In genomic region chr5:127030259-127031146, GRCh38 we compare ENCODE assay signal across 8 cellular contexts. TPM values are rescaled to one million over a fixed set of nuclear protein-coding genes. Genes with fewer than 3 reads are reported as not detected.
DNase-seq lines count a peak whose midpoint lies in the region; ATAC-seq, FAIRE-seq and TF ChIP-seq lines count a peak whose summit lies in the region.

MARCHF3 (minus strand) TSS chr5:127030558; CDS start chr5:126918171, 112,387 bp downstream.

- peak within 1 kb of the TSS; percentile 88 for H2AFZ ChIP-seq in hepatocyte

- no peaks in the 10 kb centered on the region for H3K9me2 ChIP-seq in hepatocyte (replicated peaks; ENCODE audit: insufficient read depth)

- no peaks in the 10 kb centered on the region for H3K79me2 ChIP-seq in hepatocyte

- H3K4me1 ChIP-seq in hepatocyte (ENCODE audit: insufficient read depth) = peaks cover 11% of the 10 kb centered on the region
- H3K4me1 ChIP-seq in aorta (ENCODE audit: control insufficient read depth in 1 of 2, insufficient read depth in 2 of 2, low read length in 2 of 2) = no peaks in the 10 kb centered on the region

- H3K36me3 ChIP-seq in hepatocyte (replicated peaks; ENCODE audit: insufficient read depth, low read depth) (no peaks in the 10 kb centered on the region), aorta (ENCODE audit: control insufficient read depth in 1 of 2, insufficient read depth in 2 of 2, low read length in 1 of 2) (no peaks in the 10 kb centered on the region)

- TF ChIP-seq CTCF in hepatocyte (IDR thresholded peaks at IDR 0.05; ENCODE audit: poor library complexity) = peak; percentile 26

- no peaks in the 10 kb centered on the region for H4K20me1 ChIP-seq in hepatocyte (ENCODE audit: insufficient read depth, poor library complexity, severe bottlenecking)

- WGBS in hepatocyte (ENCODE audit: low lambda C conversion rate, missing lambda C conversion rate) = 2% methylated on average over 97 of the region's 97 CpGs
- WGBS in aorta, 2 donors = 0% methylated on average over 91 to 97 of the region's 97 CpGs

- DNase-seq in GM18507 (ENCODE audit: extremely low spot score, insufficient read length, low read depth) (peak; percentile 97), NCI-H187 treated with DMSO at 0.1 percent for 48 hours (lab: John Stamatoyannopoulos, UW) (peak; percentile 9), T-helper 9 cell (peak; percentile 88), astrocyte of the hippocampus (ENCODE audit: low read depth, low spot score) (peak; percentile 99), hepatocyte (ENCODE audit: low spot score) (peak; percentile 98), renal cortical epithelial cell (ENCODE audit: low read depth) (peak; percentile 81), aorta (peak; percentile 97 to 98)

- no peaks in the 10 kb centered on the region for H3K9me3 ChIP-seq in hepatocyte (ENCODE audit: low read depth)
- no peaks in the 10 kb centered on the region for H3K9me3 ChIP-seq in aorta (ENCODE audit: control insufficient read depth, low read length)

- H3K4me3 ChIP-seq in hepatocyte (peak within 1 kb of the TSS; percentile 81), aorta (ENCODE audit: low read length in 2 of 2) (peak within 1 kb of the TSS; percentile 40 to 69)

- intact Hi-C loops in aorta (cut with DNase I) = loop anchor here in 1 of 2 donors (5.0 kb wide), 1 partner anchor 37 kb away; no protein-coding TSS in a partner anchor

- H3K27ac ChIP-seq in hepatocyte (peak within 1 kb of the TSS; percentile 65), aorta (ENCODE audit: low read depth in 1 of 2, low read length in 2 of 2) (peak within 1 kb of the TSS; percentile 24 to 65)

- peaks cover 25% of the 10 kb centered on the region for H3K27me3 ChIP-seq in hepatocyte
- H3K27me3 ChIP-seq in aorta (ENCODE audit: control insufficient read depth in 1 of 2, insufficient read depth in 2 of 2, low read length in 1 of 2) = no peaks in the 10 kb centered on the region

- ATAC-seq in HG02970 (IDR thresholded peaks at IDR 0.05; ENCODE audit: low FRiP score, unreplicated experiment) (peak; percentile 94), aorta (ENCODE audit: low FRiP score) (peak; percentile 99)

- FAIRE-seq in GM18507 (lab: Jason Lieb, UNC) = peak; percentile 94

- H3K4me2 ChIP-seq in hepatocyte = peak within 1 kb of the TSS; percentile 92

RNA-seq across cellular contexts. Expression of gene MARCHF3, which starts in this region (rescaled TPM):
- total RNA-seq in hepatocyte (3.5 and 9.4 TPM in 2 replicates), renal cortical epithelial cell (1.0 and 1.7 TPM in 2 replicates), aorta (10 to 100 TPM; 21.1 to 23.1 TPM)
- polyA plus RNA-seq in hepatocyte (20.4 and 24.3 TPM in 2 replicates), aorta (under 1 TPM; 0.38 to 0.82 TPM)

Comparison
In these comparisons a context has a peak if more than half of its experiments do, and no peak if none do; other contexts are left out.
1. Peak in every context shown above with its lines: DNase-seq, ATAC-seq, H3K4me3 ChIP-seq and H3K27ac ChIP-seq.
2. RNA of gene MARCHF3 (polyA plus RNA-seq): 20.4 to 24.3 TPM in hepatocyte; 0.38 to 0.82 TPM in aorta; every median in the first group is over 10 times any median in the second.
3. DNase-seq: peak in every context shown above with its lines; median percentile 99 in astrocyte of the hippocampus; 98 in hepatocyte; 98 in aorta; 97 in GM18507; 88 in T-helper 9 cell; 81 in renal cortical epithelial cell; 9 in NCI-H187 treated with DMSO at 0.1 percent for 48 hours.